19 cellular contexts compared by ENCODE assay signal in the genomic region with DNA sequence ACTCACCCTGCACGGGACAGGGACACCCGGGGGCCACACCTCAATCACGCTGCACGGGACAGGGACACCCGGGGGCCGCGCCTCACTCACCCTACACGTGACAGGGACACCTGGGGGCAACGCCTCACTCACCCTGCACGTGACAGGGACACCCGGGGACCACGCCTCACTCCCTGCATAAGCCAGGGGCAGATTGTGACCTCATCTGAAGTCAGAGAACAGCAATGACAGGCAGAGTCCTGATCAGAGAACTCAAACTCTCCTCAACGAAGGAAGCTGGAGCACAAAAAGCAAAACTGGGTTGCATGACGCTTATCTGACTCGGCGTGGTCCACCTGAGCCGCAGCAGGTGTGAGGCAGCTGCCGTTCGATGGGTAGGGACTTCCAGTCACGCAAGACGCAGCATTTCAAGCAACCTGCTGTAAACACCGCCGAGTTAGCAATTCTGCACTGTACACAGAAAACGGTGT. TPM values are rescaled to one million over a fixed set of nuclear protein-coding genes. Genes with fewer than 3 reads are reported as not detected.
A peak's percentile ranks its signal among the peaks of the same experiment; 100 is the strongest.
DNase-seq lines count a peak whose midpoint lies in the region; ATAC-seq and TF ChIP-seq lines count a peak whose summit lies in the region.
"Had no signal": no experiment of that assay in that cellular context is flagged by ENCODE, and none has a peak within 500 bp of the region (broad histone marks: within the 10 kb centered on the region; RNA-seq: fewer than 3 reads in every experiment).

No MANE protein-coding gene starts in this region.

- H3K9me3 ChIP-seq in sigmoid colon = no peaks in the 10 kb centered on the region
- peaks cover 0 to 6% (median 0%) of the 10 kb centered on the region in 3 donors for H3K9me3 ChIP-seq in esophagus squamous epithelium
- H3K9me3 ChIP-seq: neutrophil, right lobe of liver had no signal

- H3K27me3 Mint-ChIP-seq in activated B cell treated with CpG ODN at 0.5 μM for 24 hours = peaks cover 11% of the 10 kb centered on the region

- WGBS in sigmoid colon, 2 donors = 17 to 69% methylated on average over 24 of the region's 24 CpGs
- 67 to 84% methylated on average over 1 to 12 of the region's 24 CpGs for WGBS in esophagus squamous epithelium, 2 donors

- H3K36me3 ChIP-seq in sigmoid colon (no peaks in the 10 kb centered on the region), esophagus squamous epithelium (no peaks in the 10 kb centered on the region)
- H3K36me3 ChIP-seq: neutrophil, right lobe of liver had no signal

- H3K27ac ChIP-seq in sigmoid colon = no peak overlapping the region
- H3K27ac ChIP-seq in esophagus squamous epithelium = no peak overlapping the region
- H3K27ac ChIP-seq: epithelial cell of prostate, neutrophil, right lobe of liver had no signal

- in situ Hi-C loops in GM13976 (cut with MboI; ENCODE audit: low sequenced_read_pairs, unreplicated experiment) = no loop called here

- no peak for ATAC-seq in activated B cell treated with CpG ODN at 0.5 μM for 24 hours (ENCODE audit: low read depth)

- intact Hi-C loops in activated B cell treated with CpG ODN at 0.5 μM for 24 hours (cut with micrococcal nuclease) (no loop called here), sigmoid colon (cut with DNase I) (no loop called here), esophagus squamous epithelium (cut with DNase I) (no loop called here)

- H3K27ac Mint-ChIP-seq in activated B cell treated with CpG ODN at 0.5 μM for 24 hours = no peak overlapping the region
- H3K27ac Mint-ChIP-seq: activated CD4-positive, alpha-beta T cell treated with anti-CD3 and anti-CD28 coated beads, Interleukin-2, amount 10 ng/mL, durations not matched to agents 24 days and 14 days; activated T-helper 2 cell treated with anti-CD3 and anti-CD28 coated beads, Interferon-gamma antibody, Interleukin-2, Interleukin-4, amounts not matched to agents 10 μg/mL and 5 μg/mL and 100 μg/mL, durations not matched to agents 14 hours and 24 hours and 36 hours; immature natural killer cell had no signal

- peaks cover 0 to 9% (median 0%) of the 10 kb centered on the region in 4 donors for H3K4me1 ChIP-seq in sigmoid colon
- H3K4me1 ChIP-seq in esophagus squamous epithelium = peaks cover 4 to 15% (median 9%) of the 10 kb centered on the region in 3 donors

- TF ChIP-seq CTCF in activated B cell treated with CpG ODN at 0.5 μM for 24 hours (IDR thresholded peaks at IDR 0.05) = no peak
- TF ChIP-seq CTCF in sigmoid colon (IDR thresholded peaks at IDR 0.05) = no peak
- TF ChIP-seq CTCF in esophagus squamous epithelium (IDR thresholded peaks at IDR 0.05) = no peak
- no peak for TF ChIP-seq CTCF in GM13976 (IDR thresholded peaks at IDR 0.05; ENCODE audit: borderline replicate concordance, control extremely low read depth, extremely low read depth, insufficient read depth, missing control alignments)

- no peaks in the 10 kb centered on the region for H3K36me3 Mint-ChIP-seq in activated B cell treated with CpG ODN at 0.5 μM for 24 hours (ENCODE audit: low read depth)

- POLR2A ChIA-PET in activated B cell treated with CpG ODN at 0.5 μM for 24 hours (lab: Charles Lee) = no interaction called here

- peak; percentile 50 for DNase-seq in activated CD8-positive, alpha-beta memory T cell treated with anti-CD3 and anti-CD28 coated beads for 24 hours
- DNase-seq in activated CD8-positive, alpha-beta memory T cell treated with anti-CD3 and anti-CD28 coated beads, Interleukin-2, amount 50 U/mL, for 4 hours = no peak
- DNase-seq in NCI-H128 (lab: John Stamatoyannopoulos, UW; ENCODE audit: unreplicated experiment) (peak; percentile 38), activated B cell treated with CpG ODN at 0.5 μM for 24 hours (peak; percentile 5), sigmoid colon (peak; percentile 29), esophagus squamous epithelium (lab: John Stamatoyannopoulos, UW) (no peak), iPS-NIHi7 (ENCODE audit: extremely low spot score) (no peak), GM13976 (ENCODE audit: low spot score) (no peak)
- DNase-seq: activated CD4-positive, alpha-beta T cell treated with anti-CD3 and anti-CD28 coated beads, Interleukin-2, amount 10 ng/mL, durations not matched to agents 24 days and 14 days; immature natural killer cell; mesenchymal stem cell; MM.1S; stimulated activated CD4-positive, alpha-beta T cell treated with anti-CD3 and anti-CD28 coated beads, Interleukin-4, amount 100 ng/mL, for 4 hours; trophoblast cell had no signal

- CTCF ChIA-PET in activated B cell treated with CpG ODN at 0.5 μM for 24 hours (lab: Charles Lee) = no interaction called here

- peaks cover 3% of the 10 kb centered on the region for H3K9me3 Mint-ChIP-seq in activated B cell treated with CpG ODN at 0.5 μM for 24 hours

- TF ChIP-seq POLR2A in sigmoid colon (IDR thresholded peaks at IDR 0.05) (no peak), esophagus squamous epithelium (IDR thresholded peaks at IDR 0.05) (no peak)

- no peak for TF ChIP-seq EP300 in sigmoid colon (IDR thresholded peaks at IDR 0.05)

- no peak overlapping the region for H3K4me3 Mint-ChIP-seq in activated B cell treated with CpG ODN at 0.5 μM for 24 hours
- H3K4me3 Mint-ChIP-seq: activated CD4-positive, alpha-beta T cell treated with anti-CD3 and anti-CD28 coated beads, Interleukin-2, amount 10 ng/mL, durations not matched to agents 24 days and 14 days; immature natural killer cell had no signal

- peaks cover 5% of the 10 kb centered on the region for H3K4me1 Mint-ChIP-seq in activated B cell treated with CpG ODN at 0.5 μM for 24 hours

- H3K4me3 ChIP-seq in sigmoid colon (no peak overlapping the region), esophagus squamous epithelium (no peak overlapping the region)
- H3K4me3 ChIP-seq: right lobe of liver had no signal

- H3K27me3 ChIP-seq in sigmoid colon = peaks cover 14 to 62% (median 37%) of the 10 kb centered on the region in 3 donors
- peaks cover 0 to 73% (median 0%) of the 10 kb centered on the region in 4 donors for H3K27me3 ChIP-seq in esophagus squamous epithelium

RNA-seq across cellular contexts. Expression of a gene that starts 3.2 kb away (rescaled TPM):
- 0.22 and 0.35 TPM in 2 replicates for total RNA-seq in activated B cell treated with CpG ODN at 0.5 μM for 24 hours
- total RNA-seq in sigmoid colon = not detected
- 1 to 10 TPM in 1 of 3 donors, not detected in 2; 2.9 TPM for polyA plus RNA-seq in sigmoid colon
- 1 to 10 TPM in 1 of 4 donors, under 1 TPM in 2, not detected in 1; 0.19 to 9.5 (median 0.31) TPM for total RNA-seq in esophagus squamous epithelium
- total RNA-seq: aorta, right lobe of liver had no signal
- polyA plus RNA-seq: aorta, immature natural killer cell had no signal

RNA-seq across cellular contexts. Expression of a gene that starts 53.3 kb away (rescaled TPM):
- total RNA-seq in activated B cell treated with CpG ODN at 0.5 μM for 24 hours (87.5 and 100 TPM in 2 replicates), sigmoid colon (10 to 100 TPM; 49.5 to 67.8 (median 58.9) TPM), esophagus squamous epithelium (10 to 100 TPM; 42.8 to 75.2 (median 65.1) TPM)
- polyA plus RNA-seq in sigmoid colon = 10 to 100 TPM; 33.1 to 90.5 (median 33.6) TPM

Comparison
In these comparisons a context has a peak if more than half of its experiments do, and no peak if none do; other contexts are left out.
1. DNase-seq: peak in activated CD8-positive, alpha-beta memory T cell treated with anti-CD3 and anti-CD28 coated beads for 24 hours (single experiment), NCI-H128 (single experiment), activated B cell treated with CpG ODN at 0.5 μM for 24 hours (single experiment) and sigmoid colon (single experiment); none in activated CD8-positive, alpha-beta memory T cell treated with anti-CD3 and anti-CD28 coated beads, Interleukin-2, amount 50 U/mL, for 4 hours (single experiment), esophagus squamous epithelium (single experiment), iPS-NIHi7 (single experiment) and GM13976 (single experiment).